8 cellular contexts compared by ENCODE assay signal in genomic region chr3:197456271-197457091, GRCh38.
DNase-seq lines count a peak whose midpoint lies in the region; ATAC-seq, FAIRE-seq and TF ChIP-seq lines count a peak whose summit lies in the region.

No MANE protein-coding gene starts in this region.

- H3K9ac ChIP-seq in HUES6 (ENCODE audit: low read length): peak overlapping the region; percentile 82

- no peaks in the 10 kb centered on the region for H3K9me3 Mint-ChIP-seq in natural killer cell treated with Interleukin-12 subunit alpha and Interleukin-12 subunit beta and Interleukin-15 and Interleukin-18, amount 100 ng/mL, for 72 hours

- H3K4me3 ChIP-seq in HUES6 (ENCODE audit: low read depth, low read length) (peak overlapping the region; percentile 79), fibroblast of mammary gland (ENCODE audit: control insufficient read depth, low read depth, low read length) (peak overlapping the region; percentile 54)

- FAIRE-seq in GM18507 (lab: Jason Lieb, UNC): no peak

- peak; percentile 85 to 89 for ATAC-seq in natural killer cell treated with Interleukin-12 subunit alpha and Interleukin-12 subunit beta and Interleukin-15 and Interleukin-18, amount 100 ng/mL, for 72 hours
- ATAC-seq in HG03039 (IDR thresholded peaks at IDR 0.05; ENCODE audit: unreplicated experiment) (no peak), GM18861 (IDR thresholded peaks at IDR 0.05; ENCODE audit: unreplicated experiment) (no peak)

- peaks cover 10% of the 10 kb centered on the region for H3K4me1 ChIP-seq in HUES6 (ENCODE audit: control insufficient read depth, insufficient read depth, low read length)

- H3K4me1 Mint-ChIP-seq in natural killer cell treated with Interleukin-12 subunit alpha and Interleukin-12 subunit beta and Interleukin-15 and Interleukin-18, amount 100 ng/mL, for 72 hours (ENCODE audit: low read depth in 2 of 2): peaks cover 15 to 18% of the 10 kb centered on the region in 2 donors

- H3K27me3 ChIP-seq in HUES6 (ENCODE audit: control insufficient read depth, insufficient read depth, low read length): peaks cover 20% of the 10 kb centered on the region

- no peak for TF ChIP-seq CTCF in fibroblast of mammary gland (conservative IDR thresholded peaks at IDR 0.05; ENCODE audit: control insufficient read depth, insufficient read depth, low read depth, low read length)

- no peaks in the 10 kb centered on the region for H3K27me3 Mint-ChIP-seq in natural killer cell treated with Interleukin-12 subunit alpha and Interleukin-12 subunit beta and Interleukin-15 and Interleukin-18, amount 100 ng/mL, for 72 hours

- H3K4me3 Mint-ChIP-seq in natural killer cell treated with Interleukin-12 subunit alpha and Interleukin-12 subunit beta and Interleukin-15 and Interleukin-18, amount 100 ng/mL, for 72 hours: peak overlapping the region; percentile 94

- H3K27ac Mint-ChIP-seq in natural killer cell treated with Interleukin-12 subunit alpha and Interleukin-12 subunit beta and Interleukin-15 and Interleukin-18, amount 100 ng/mL, for 72 hours: peak overlapping the region; percentile 82 to 92

- H3K36me3 Mint-ChIP-seq in natural killer cell treated with Interleukin-12 subunit alpha and Interleukin-12 subunit beta and Interleukin-15 and Interleukin-18, amount 100 ng/mL, for 72 hours: no peaks in the 10 kb centered on the region

- H3K36me3 ChIP-seq in HUES6 (ENCODE audit: control insufficient read depth, insufficient read depth, low read length): no peaks in the 10 kb centered on the region

- peak overlapping the region; percentile 45; the same call in 1 of the 2 replicates for H3K27ac ChIP-seq in HUES6 (ENCODE audit: low read depth, low read length)

- DNase-seq in GM18507 (ENCODE audit: extremely low spot score, insufficient read length, low read depth): peak; percentile 70
- DNase-seq in activated T-cell treated with anti-CD3 and anti-CD28 coated beads, Interleukin-2, amount 50 U/mL, for 1 hour: peak; percentile 38
- DNase-seq in fibroblast of mammary gland (ENCODE audit: low read depth): peak; percentile 82
- DNase-seq in natural killer cell treated with Interleukin-12 subunit alpha and Interleukin-12 subunit beta and Interleukin-15 and Interleukin-18, amount 100 ng/mL, for 72 hours (ENCODE audit: low spot score): peak; percentile 79
- DNase-seq in superior temporal gyrus (ENCODE audit: extremely low spot score): peak; percentile 81

- H3K9me3 ChIP-seq in HUES6 (ENCODE audit: control insufficient read depth, insufficient read depth, low read depth, low read length): peaks cover 2% of the 10 kb centered on the region; the same call in 1 of the 2 replicates

Comparison
In these comparisons a context has a peak if more than half of its experiments do, and no peak if none do; other contexts are left out.
1. ATAC-seq: peak in natural killer cell treated with Interleukin-12 subunit alpha and Interleukin-12 subunit beta and Interleukin-15 and Interleukin-18, amount 100 ng/mL, for 72 hours (2 of 2); none in HG03039 (single experiment) and GM18861 (single experiment).
2. Peak in every context shown above with its lines, with median percentiles within 50 percentile points of each other: DNase-seq.